21 cellular contexts compared by ENCODE assay signal in the genomic region with DNA sequence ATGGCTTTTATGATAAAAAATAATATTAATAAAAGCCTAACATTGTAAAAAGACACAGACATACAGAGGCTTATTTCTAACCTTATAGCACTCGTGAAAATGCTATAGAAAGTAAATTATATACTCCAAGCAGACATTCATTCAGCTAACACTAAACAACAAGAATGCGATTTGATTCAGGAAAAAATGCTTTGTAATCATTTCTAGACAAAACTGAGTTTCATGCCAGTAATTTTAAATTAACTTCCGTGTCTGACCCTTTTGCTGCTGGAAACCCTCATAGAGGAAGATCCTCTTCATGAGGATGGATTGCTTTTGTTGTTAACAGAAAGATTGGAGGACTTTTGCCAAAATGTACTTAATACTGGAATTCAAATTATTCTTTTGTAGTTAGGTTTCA. TPM values are rescaled to one million over a fixed set of nuclear protein-coding genes. Genes with fewer than 3 reads are reported as not detected.
A peak's percentile ranks its signal among the peaks of the same experiment; 100 is the strongest.
DNase-seq lines count a peak whose midpoint lies in the region; ATAC-seq, FAIRE-seq and TF ChIP-seq lines count a peak whose summit lies in the region.
"Had no signal": no experiment of that assay in that cellular context is flagged by ENCODE, and none has a peak within 500 bp of the region (broad histone marks: within the 10 kb centered on the region; RNA-seq: fewer than 3 reads in every experiment).

No MANE protein-coding gene starts in this region.

- peaks cover 6% of the 10 kb centered on the region for H3F3A ChIP-seq in smooth muscle cell (ENCODE audit: low read depth)

- no peak for TF ChIP-seq RAD21 in HepG2 (CRISPR knock-in tag; IDR thresholded peaks at IDR 0.05)

- 13% methylated on average over 3 of the region's 3 CpGs for WGBS in HepG2 (ENCODE audit: low lambda C conversion rate)
- WGBS in right lobe of liver (ENCODE audit: insufficient coverage, low coverage, low lambda C conversion rate, missing lambda C conversion rate) = 48% methylated on average over 3 of the region's 3 CpGs
- 95% methylated on average over 3 of the region's 3 CpGs for WGBS in smooth muscle cell (ENCODE audit: low lambda C conversion rate)

- POLR2A ChIA-PET in HepG2 (lab: Yijun Ruan, JAX) = no interaction called here

- H3K27me3 ChIP-seq in HepG2 (ENCODE audit: control insufficient read depth in 1 of 2, insufficient read depth in 2 of 2, low read length in 2 of 2) (no peaks in the 10 kb centered on the region), right lobe of liver (no peaks in the 10 kb centered on the region), smooth muscle cell (ENCODE audit: low read depth) (no peaks in the 10 kb centered on the region), ascending aorta (no peaks in the 10 kb centered on the region)

- H4K20me1 ChIP-seq in HepG2 (ENCODE audit: insufficient read depth, low read length) (no peaks in the 10 kb centered on the region), smooth muscle cell (ENCODE audit: low read depth) (peaks cover 16% of the 10 kb centered on the region)

- in situ Hi-C loops in HepG2 (cut with HindIII; ENCODE audit: extremely low pct_ligation_motif_present, low pct_unique_long_range_greater_than_20kb) = no loop called here

- no peak for TF ChIP-seq CTCF in HepG2 (CRISPR knock-in tag; IDR thresholded peaks at IDR 0.05)
- TF ChIP-seq CTCF in right lobe of liver (IDR thresholded peaks at IDR 0.05) = no peak
- TF ChIP-seq CTCF in smooth muscle cell (IDR thresholded peaks at IDR 0.05; ENCODE audit: borderline replicate concordance, insufficient read depth, poor library complexity, severe bottlenecking) = no peak
- TF ChIP-seq CTCF in ascending aorta (IDR thresholded peaks at IDR 0.05) = no peak

- intact Hi-C loops in HepG2 (cut with micrococcal nuclease; ENCODE audit: unreplicated experiment) = no loop called here
- intact Hi-C loops in right lobe of liver (cut with DNase I) = no loop called here
- intact Hi-C loops in ascending aorta (cut with DNase I) = no loop called here

- no peak for TF ChIP-seq EP300 in HepG2 (IDR thresholded peaks at IDR 0.05; ENCODE audit: low read depth in 2 of 2, low read length in 2 of 2)
- TF ChIP-seq EP300 in HepG2 (CRISPR knock-in tag; IDR thresholded peaks at IDR 0.05; ENCODE audit: borderline replicate concordance) = no peak

- H3K4me3 ChIP-seq in HepG2 (replicated peaks in 1 of 3; ENCODE audit: insufficient read depth in 1 of 3, low read depth in 2 of 3, low read length in 3 of 3) (no peak overlapping the region), right lobe of liver (no peak overlapping the region), smooth muscle cell (no peak overlapping the region), ascending aorta (no peak overlapping the region)
- H3K4me3 ChIP-seq: GM23248 had no signal

- H2AFZ ChIP-seq in HepG2 (ENCODE audit: low read length) (no peak overlapping the region), smooth muscle cell (ENCODE audit: low read depth) (no peak overlapping the region)
- H2AFZ ChIP-seq: GM23248 had no signal

- no peak for ATAC-seq in HepG2
- ATAC-seq in right lobe of liver = no peak
- ATAC-seq in GM19023 (IDR thresholded peaks at IDR 0.05; ENCODE audit: unreplicated experiment) = no peak

- FAIRE-seq in HepG2 (lab: Jason Lieb, UNC) (no peak), islet of Langerhans (lab: Jason Lieb, UNC) (peak; percentile 43)
- FAIRE-seq: A204.1, G401.6, GM12892, GM19239, H1 had no signal

- H3K36me3 ChIP-seq in HepG2 (replicated peaks in 1 of 2; ENCODE audit: control insufficient read depth in 1 of 2, insufficient read depth in 2 of 2, low read length in 2 of 2) (no peaks in the 10 kb centered on the region), right lobe of liver (no peaks in the 10 kb centered on the region), smooth muscle cell (ENCODE audit: low read depth) (peaks cover 47% of the 10 kb centered on the region), ascending aorta (peaks cover 6 to 14% of the 10 kb centered on the region in 2 donors)

- BruUV-seq in HepG2 (replicated peaks; lab: Mats Ljungman, UMichigan) = no TSS peak

- H3K79me2 ChIP-seq in HepG2 (ENCODE audit: insufficient read depth, low read length) = no peaks in the 10 kb centered on the region
- peaks cover 24% of the 10 kb centered on the region for H3K79me2 ChIP-seq in smooth muscle cell (ENCODE audit: low read depth)

- no peak overlapping the region for H3K4me2 ChIP-seq in HepG2 (ENCODE audit: low read depth, low read length)
- H3K4me2 ChIP-seq in smooth muscle cell = no peak overlapping the region

- no peaks in the 10 kb centered on the region for H3K4me1 ChIP-seq in HepG2 (ENCODE audit: insufficient read depth, low read length)
- peaks cover 0 to 9% (median 0%) of the 10 kb centered on the region in 4 donors for H3K4me1 ChIP-seq in right lobe of liver
- peaks cover 11% of the 10 kb centered on the region for H3K4me1 ChIP-seq in smooth muscle cell (ENCODE audit: low read depth)
- no peaks in the 10 kb centered on the region for H3K4me1 ChIP-seq in ascending aorta

- H3K9me3 ChIP-seq in HepG2 (ENCODE audit: low read length) = no peaks in the 10 kb centered on the region
- H3K9me3 ChIP-seq in right lobe of liver = no peaks in the 10 kb centered on the region
- no peaks in the 10 kb centered on the region for H3K9me3 ChIP-seq in smooth muscle cell (replicated peaks; ENCODE audit: low read depth)
- H3K9me3 ChIP-seq in ascending aorta = no peaks in the 10 kb centered on the region

- TF ChIP-seq POLR2A in HepG2 (IDR thresholded peaks at IDR 0.05; ENCODE audit: insufficient read depth in 1 of 2, low read depth in 2 of 2, low read length in 2 of 2) (no peak), right lobe of liver (IDR thresholded peaks at IDR 0.05) (no peak)

- H3K9ac ChIP-seq in HepG2 (ENCODE audit: insufficient read depth, low read depth, low read length) (no peak overlapping the region), smooth muscle cell (ENCODE audit: low read depth) (no peak overlapping the region)
- H3K9ac ChIP-seq: GM23248 had no signal

- CTCF ChIA-PET in HepG2 (lab: Yijun Ruan, JAX; ENCODE audit: low intra/inter-chr PET ratio, low total read pairs) = no interaction called here

- H3K27ac ChIP-seq in HepG2 (ENCODE audit: extremely low read length, insufficient read depth, low read length) (no peak overlapping the region), right lobe of liver (no peak overlapping the region), smooth muscle cell (ENCODE audit: low read depth) (peak overlapping the region; percentile 17), ascending aorta (no peak overlapping the region)
- H3K27ac ChIP-seq: 22Rv1, GM23248 had no signal

- DNase-seq in HepG2 (ENCODE audit: low spot score) (no peak), right lobe of liver (no peak), smooth muscle cell (lab: John Stamatoyannopoulos, UW; ENCODE audit: unreplicated experiment) (no peak), ascending aorta (ENCODE audit: low spot score in 2 of 2) (no peak)
- DNase-seq: ACHN; C1 segment of cervical spinal cord; CD4-positive, alpha-beta memory T cell; COR-L47; DMS153; DND-41; GM23248; H7; HCEC 1CT had no signal

RNA-seq across cellular contexts. Expression of a gene that starts 43.2 kb away (rescaled TPM):
- total RNA-seq in HepG2 (2016; rRNA removed; fragmentation: Illumina TruSeq; extraction: Trizol) (not detected in 2 replicates), right lobe of liver (1 to 10 TPM; 3.7 to 7.8 (median 6.5) TPM), smooth muscle cell (269 and 295 TPM in 2 replicates), ascending aorta (37.1 TPM)
- not detected in 2 replicates for total RNA-seq in HepG2 (2016; cell fraction: cytosol; rRNA removed; fragmentation: Illumina TruSeq; extraction: Trizol; ENCODE audit: low read depth)
- total RNA-seq in HepG2 (2016; cell fraction: insoluble cytoplasmic fraction; rRNA removed; fragmentation: Illumina TruSeq; extraction: Trizol) = not detected in 2 replicates
- total RNA-seq in HepG2 (2016; cell fraction: membrane; rRNA removed; fragmentation: Illumina TruSeq; extraction: Trizol) = not detected in 2 replicates
- not detected in 2 replicates for total RNA-seq in HepG2 (2016; cell fraction: nucleus; rRNA removed; fragmentation: Illumina TruSeq; extraction: Trizol)
- polyA plus RNA-seq in HepG2 (2011; rRNA removed) (not detected in 2 replicates), smooth muscle cell (138 and 172 TPM in 2 replicates)
- not detected in 2 replicates for polyA plus RNA-seq in HepG2 (2011; cell fraction: cytosol; rRNA removed)
- polyA plus RNA-seq in HepG2 (2011; cell fraction: nucleus; rRNA removed) = 0.07 TPM in 1 of 2 replicates, not detected in the other
- not detected in 2 replicates for polyA plus RNA-seq in HepG2 (2012)
- not detected in 2 replicates for polyA plus RNA-seq in HepG2 (2016; cell fraction: cytosol; fragmentation: Illumina TruSeq; extraction: Trizol; ENCODE audit: low read depth)
- not detected in 2 replicates for polyA plus RNA-seq in HepG2 (2016; cell fraction: insoluble cytoplasmic fraction; fragmentation: Illumina TruSeq; extraction: Trizol; ENCODE audit: low read depth)
- polyA plus RNA-seq in HepG2 (2016; cell fraction: membrane; fragmentation: Illumina TruSeq; extraction: Trizol; ENCODE audit: low read depth) = not detected in 2 replicates
- polyA plus RNA-seq in HepG2 (2016; cell fraction: nucleus; fragmentation: Illumina TruSeq; extraction: Trizol; ENCODE audit: insufficient read depth, low read depth) = not detected in 2 replicates
- 0.14 TPM in 1 of 2 replicates, not detected in the other for polyA minus RNA-seq in HepG2 (2011; rRNA and poly(A)+ RNA removed; ENCODE audit: low replicate concordance)
- polyA minus RNA-seq in HepG2 (2011; cell fraction: cytosol; rRNA and poly(A)+ RNA removed) = not detected in 2 replicates
- not detected in 2 replicates for polyA minus RNA-seq in HepG2 (2011; cell fraction: nucleus; rRNA and poly(A)+ RNA removed)
- total RNA-seq: CD4-positive, alpha-beta memory T cell; GM23248; H1 had no signal
- polyA plus RNA-seq: CD4-positive, alpha-beta memory T cell; GM23248; H1 had no signal

RNA-seq across cellular contexts. Expression of a gene that starts 48.9 kb away (rescaled TPM):
- total RNA-seq in HepG2 (2016; rRNA removed; fragmentation: Illumina TruSeq; extraction: Trizol) = not detected in 2 replicates
- total RNA-seq in HepG2 (2016; cell fraction: cytosol; rRNA removed; fragmentation: Illumina TruSeq; extraction: Trizol; ENCODE audit: low read depth) = not detected in 2 replicates
- total RNA-seq in HepG2 (2016; cell fraction: insoluble cytoplasmic fraction; rRNA removed; fragmentation: Illumina TruSeq; extraction: Trizol) = not detected in 2 replicates
- total RNA-seq in HepG2 (2016; cell fraction: membrane; rRNA removed; fragmentation: Illumina TruSeq; extraction: Trizol) = not detected in 2 replicates
- not detected in 2 replicates for total RNA-seq in HepG2 (2016; cell fraction: nucleus; rRNA removed; fragmentation: Illumina TruSeq; extraction: Trizol)
- not detected in 2 replicates for polyA plus RNA-seq in HepG2 (2011; rRNA removed)
- polyA plus RNA-seq in HepG2 (2011; cell fraction: cytosol; rRNA removed) = not detected in 2 replicates
- polyA plus RNA-seq in HepG2 (2011; cell fraction: nucleus; rRNA removed) = not detected in 2 replicates
- polyA plus RNA-seq in HepG2 (2012) = not detected in 2 replicates
- not detected in 2 replicates for polyA plus RNA-seq in HepG2 (2016; cell fraction: cytosol; fragmentation: Illumina TruSeq; extraction: Trizol; ENCODE audit: low read depth)
- not detected in 2 replicates for polyA plus RNA-seq in HepG2 (2016; cell fraction: insoluble cytoplasmic fraction; fragmentation: Illumina TruSeq; extraction: Trizol; ENCODE audit: low read depth)
- not detected in 2 replicates for polyA plus RNA-seq in HepG2 (2016; cell fraction: membrane; fragmentation: Illumina TruSeq; extraction: Trizol; ENCODE audit: low read depth)
- not detected in 2 replicates for polyA plus RNA-seq in HepG2 (2016; cell fraction: nucleus; fragmentation: Illumina TruSeq; extraction: Trizol; ENCODE audit: insufficient read depth, low read depth)
- polyA minus RNA-seq in HepG2 (2011; rRNA and poly(A)+ RNA removed; ENCODE audit: low replicate concordance) = not detected in 2 replicates
- polyA minus RNA-seq in HepG2 (2011; cell fraction: cytosol; rRNA and poly(A)+ RNA removed) = not detected in 2 replicates
- polyA minus RNA-seq in HepG2 (2011; cell fraction: nucleus; rRNA and poly(A)+ RNA removed) = not detected in 2 replicates
- 1 to 10 TPM; 1.6 to 5.6 (median 3.9) TPM for total RNA-seq in right lobe of liver
- 32.2 and 35.4 TPM in 2 replicates for total RNA-seq in smooth muscle cell
- 16.3 and 26.7 TPM in 2 replicates for polyA plus RNA-seq in smooth muscle cell
- total RNA-seq in ascending aorta = 34.9 TPM
- total RNA-seq: CD4-positive, alpha-beta memory T cell had no signal
- polyA plus RNA-seq: CD4-positive, alpha-beta memory T cell had no signal
